1 cellular context compared by ENCODE assay signal in the genomic region with DNA sequence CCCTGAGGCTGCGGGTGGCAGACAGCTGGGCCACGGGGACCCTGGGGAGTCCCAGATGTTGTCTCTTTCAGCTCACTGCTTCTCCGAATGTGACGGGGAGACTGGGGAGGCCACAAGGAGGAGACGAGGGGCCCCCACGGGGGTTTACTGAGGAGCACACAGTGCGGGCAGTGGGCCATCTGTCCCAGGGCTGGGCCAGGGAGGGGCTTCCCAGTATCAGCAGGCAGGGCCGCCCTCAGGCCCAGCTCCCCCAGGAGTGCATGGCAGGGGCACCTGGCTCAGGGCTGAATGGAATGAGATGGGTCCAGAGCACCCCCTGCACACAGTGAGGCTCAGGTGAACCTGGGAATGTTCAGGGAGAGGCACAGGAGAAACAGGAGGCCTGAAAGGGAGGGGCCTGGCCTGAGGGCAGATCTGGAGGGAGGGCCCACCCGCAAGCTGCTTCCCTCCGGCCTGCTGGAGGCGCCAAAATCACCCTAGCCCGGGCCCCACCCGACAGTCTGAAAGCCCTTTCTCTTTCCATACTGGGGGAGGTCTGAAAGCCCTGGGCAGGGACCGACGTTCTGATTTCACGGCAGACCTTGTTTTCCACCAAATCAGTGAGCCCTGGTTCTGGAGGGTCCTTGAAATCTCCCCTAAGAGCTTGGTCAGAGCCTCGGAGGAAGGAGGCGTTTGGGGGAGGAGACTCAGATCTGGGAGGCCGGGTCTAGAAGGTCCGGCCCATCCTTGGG.
TF ChIP-seq lines count a peak whose summit lies in the region.

No MANE protein-coding gene starts in this region.

TF ChIP-seq in K562, 482 proteins besides CTCF, POLR2A, EP300 and RAD21 (continued from another document and continues in another):
- TF ChIP-seq, protein P1, sequence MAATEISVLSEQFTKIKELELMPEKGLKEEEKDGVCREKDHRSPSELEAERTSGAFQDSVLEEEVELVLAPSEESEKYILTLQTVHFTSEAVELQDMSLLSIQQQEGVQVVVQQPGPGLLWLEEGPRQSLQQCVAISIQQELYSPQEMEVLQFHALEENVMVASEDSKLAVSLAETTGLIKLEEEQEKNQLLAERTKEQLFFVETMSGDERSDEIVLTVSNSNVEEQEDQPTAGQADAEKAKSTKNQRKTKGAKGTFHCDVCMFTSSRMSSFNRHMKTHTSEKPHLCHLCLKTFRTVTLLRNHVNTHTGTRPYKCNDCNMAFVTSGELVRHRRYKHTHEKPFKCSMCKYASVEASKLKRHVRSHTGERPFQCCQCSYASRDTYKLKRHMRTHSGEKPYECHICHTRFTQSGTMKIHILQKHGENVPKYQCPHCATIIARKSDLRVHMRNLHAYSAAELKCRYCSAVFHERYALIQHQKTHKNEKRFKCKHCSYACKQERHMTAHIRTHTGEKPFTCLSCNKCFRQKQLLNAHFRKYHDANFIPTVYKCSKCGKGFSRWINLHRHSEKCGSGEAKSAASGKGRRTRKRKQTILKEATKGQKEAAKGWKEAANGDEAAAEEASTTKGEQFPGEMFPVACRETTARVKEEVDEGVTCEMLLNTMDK (IDR thresholded peaks at IDR 0.05; ENCODE audit: borderline replicate concordance, insufficient read depth, low read depth, low read length, poor library complexity, severe bottlenecking), result peak; percentile 85
- TF ChIP-seq GTF2A2 (tag; IDR thresholded peaks at IDR 0.05) (no peak), SLC30A9 (CRISPR knock-in tag; IDR thresholded peaks at IDR 0.05) (no peak), SMARCC2 (IDR thresholded peaks at IDR 0.05; ENCODE audit: low read depth) (no peak), U2AF2 (optimal IDR thresholded peaks at IDR 0.05; ENCODE audit: low read depth, low read length) (no peak), POU5F1 (IDR thresholded peaks at IDR 0.05; ENCODE audit: borderline replicate concordance, low read depth, low read length, partially characterized antibody) (no peak), TRIM24 (IDR thresholded peaks at IDR 0.05) (no peak), ZNF699 (CRISPR knock-in tag; IDR thresholded peaks at IDR 0.05; ENCODE audit: insufficient replicate concordance) (no peak), TEAD1 (CRISPR knock-in tag; IDR thresholded peaks at IDR 0.05) (no peak), ZNF644 (tag; IDR thresholded peaks at IDR 0.05; ENCODE audit: low read depth) (no peak), DMBX1 (CRISPR knock-in tag; IDR thresholded peaks at IDR 0.05; ENCODE audit: borderline replicate concordance) (no peak), RBM15 (IDR thresholded peaks at IDR 0.05; ENCODE audit: insufficient read depth, low read length) (no peak), SAFB (IDR thresholded peaks at IDR 0.05; ENCODE audit: borderline replicate concordance, low read depth, low read length) (no peak), U2AF1 (optimal IDR thresholded peaks at IDR 0.05; ENCODE audit: low read depth, low read length) (no peak), CEBPB (tag; IDR thresholded peaks at IDR 0.05) (no peak), NUFIP1 (IDR thresholded peaks at IDR 0.05; ENCODE audit: partially characterized antibody) (no peak), ZNF766 (CRISPR knock-in tag; conservative IDR thresholded peaks at IDR 0.05) (no peak), CBX5 (IDR thresholded peaks at IDR 0.05; ENCODE audit: borderline replicate concordance, low read depth) (no peak), KDM4B (IDR thresholded peaks at IDR 0.05; ENCODE audit: borderline replicate concordance in 2 of 2, low read depth in 1 of 2) (no peak), POLR3G (IDR thresholded peaks at IDR 0.05; ENCODE audit: extremely low read depth, insufficient read length, insufficient replicate concordance) (no peak), HIVEP1 (CRISPR knock-in tag; IDR thresholded peaks at IDR 0.05) (no peak), ZNF589 (CRISPR knock-in tag; IDR thresholded peaks at IDR 0.05; ENCODE audit: low read depth) (no peak), PHB (CRISPR knock-in tag; IDR thresholded peaks at IDR 0.05) (no peak), ZBTB8A (IDR thresholded peaks at IDR 0.05; ENCODE audit: partially characterized antibody) (no peak), ZFP30 (CRISPR knock-in tag; IDR thresholded peaks at IDR 0.05; ENCODE audit: borderline replicate concordance) (no peak), ZNF384 (IDR thresholded peaks at IDR 0.05; ENCODE audit: low read depth, low read length) (no peak), IRF2 (CRISPR knock-in tag; IDR thresholded peaks at IDR 0.05) (no peak), HDAC1 (IDR thresholded peaks at IDR 0.05) (no peak), NR2C1 (IDR thresholded peaks at IDR 0.05) (no peak), NR2C1 (tag; IDR thresholded peaks at IDR 0.05) (no peak), ZNF696 (CRISPR knock-in tag; conservative IDR thresholded peaks at IDR 0.05) (no peak), PHB2 (IDR thresholded peaks at IDR 0.05; ENCODE audit: low read depth) (no peak), MAZ (CRISPR knock-in tag; conservative IDR thresholded peaks at IDR 0.05 in 1 of 2, IDR thresholded peaks at IDR 0.05 in 1 of 2) (peak in 1 of 2 experiments; percentile 76; a peak in 2 of 4 replicates), ZFP36 (IDR thresholded peaks at IDR 0.05; ENCODE audit: low read depth, low read length, partially characterized antibody) (no peak), MED1 (CRISPR knock-in tag; IDR thresholded peaks at IDR 0.05; ENCODE audit: borderline replicate concordance) (no peak), ZNF3 (CRISPR knock-in tag; IDR thresholded peaks at IDR 0.05) (no peak), PTTG1 (tag; IDR thresholded peaks at IDR 0.05; ENCODE audit: low read depth) (no peak), ZNF79 (CRISPR knock-in tag; IDR thresholded peaks at IDR 0.05; ENCODE audit: low read depth) (no peak), GTF2E2 (tag; IDR thresholded peaks at IDR 0.05) (no peak), NCOA6 (IDR thresholded peaks at IDR 0.05) (no peak), SMARCA5 (IDR thresholded peaks at IDR 0.05) (no peak)
- TF ChIP-seq, protein P2, sequence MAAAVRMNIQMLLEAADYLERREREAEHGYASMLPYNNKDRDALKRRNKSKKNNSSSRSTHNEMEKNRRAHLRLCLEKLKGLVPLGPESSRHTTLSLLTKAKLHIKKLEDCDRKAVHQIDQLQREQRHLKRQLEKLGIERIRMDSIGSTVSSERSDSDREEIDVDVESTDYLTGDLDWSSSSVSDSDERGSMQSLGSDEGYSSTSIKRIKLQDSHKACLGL (CRISPR knock-in tag; IDR thresholded peaks at IDR 0.05; ENCODE audit: borderline replicate concordance, poor library complexity, severe bottlenecking), result no peak
- TF ChIP-seq, protein P3, sequence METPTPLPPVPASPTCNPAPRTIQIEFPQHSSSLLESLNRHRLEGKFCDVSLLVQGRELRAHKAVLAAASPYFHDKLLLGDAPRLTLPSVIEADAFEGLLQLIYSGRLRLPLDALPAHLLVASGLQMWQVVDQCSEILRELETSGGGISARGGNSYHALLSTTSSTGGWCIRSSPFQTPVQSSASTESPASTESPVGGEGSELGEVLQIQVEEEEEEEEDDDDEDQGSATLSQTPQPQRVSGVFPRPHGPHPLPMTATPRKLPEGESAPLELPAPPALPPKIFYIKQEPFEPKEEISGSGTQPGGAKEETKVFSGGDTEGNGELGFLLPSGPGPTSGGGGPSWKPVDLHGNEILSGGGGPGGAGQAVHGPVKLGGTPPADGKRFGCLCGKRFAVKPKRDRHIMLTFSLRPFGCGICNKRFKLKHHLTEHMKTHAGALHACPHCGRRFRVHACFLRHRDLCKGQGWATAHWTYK (CRISPR knock-in tag; IDR thresholded peaks at IDR 0.05), result no peak
- TF ChIP-seq, protein P4, sequence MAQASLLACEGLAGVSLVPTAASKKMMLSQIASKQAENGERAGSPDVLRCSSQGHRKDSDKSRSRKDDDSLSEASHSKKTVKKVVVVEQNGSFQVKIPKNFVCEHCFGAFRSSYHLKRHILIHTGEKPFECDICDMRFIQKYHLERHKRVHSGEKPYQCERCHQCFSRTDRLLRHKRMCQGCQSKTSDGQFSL (CRISPR knock-in tag; IDR thresholded peaks at IDR 0.05), result 0 out of 2 replicates have a peak, but pooled peaks have one; percentile 34
- TF ChIP-seq, protein P4 (tag; IDR thresholded peaks at IDR 0.05), result no peak
- TF ChIP-seq, protein P5, sequence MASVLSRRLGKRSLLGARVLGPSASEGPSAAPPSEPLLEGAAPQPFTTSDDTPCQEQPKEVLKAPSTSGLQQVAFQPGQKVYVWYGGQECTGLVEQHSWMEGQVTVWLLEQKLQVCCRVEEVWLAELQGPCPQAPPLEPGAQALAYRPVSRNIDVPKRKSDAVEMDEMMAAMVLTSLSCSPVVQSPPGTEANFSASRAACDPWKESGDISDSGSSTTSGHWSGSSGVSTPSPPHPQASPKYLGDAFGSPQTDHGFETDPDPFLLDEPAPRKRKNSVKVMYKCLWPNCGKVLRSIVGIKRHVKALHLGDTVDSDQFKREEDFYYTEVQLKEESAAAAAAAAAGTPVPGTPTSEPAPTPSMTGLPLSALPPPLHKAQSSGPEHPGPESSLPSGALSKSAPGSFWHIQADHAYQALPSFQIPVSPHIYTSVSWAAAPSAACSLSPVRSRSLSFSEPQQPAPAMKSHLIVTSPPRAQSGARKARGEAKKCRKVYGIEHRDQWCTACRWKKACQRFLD (CRISPR knock-in tag; IDR thresholded peaks at IDR 0.05), result no peak
- TF ChIP-seq, protein P6, sequence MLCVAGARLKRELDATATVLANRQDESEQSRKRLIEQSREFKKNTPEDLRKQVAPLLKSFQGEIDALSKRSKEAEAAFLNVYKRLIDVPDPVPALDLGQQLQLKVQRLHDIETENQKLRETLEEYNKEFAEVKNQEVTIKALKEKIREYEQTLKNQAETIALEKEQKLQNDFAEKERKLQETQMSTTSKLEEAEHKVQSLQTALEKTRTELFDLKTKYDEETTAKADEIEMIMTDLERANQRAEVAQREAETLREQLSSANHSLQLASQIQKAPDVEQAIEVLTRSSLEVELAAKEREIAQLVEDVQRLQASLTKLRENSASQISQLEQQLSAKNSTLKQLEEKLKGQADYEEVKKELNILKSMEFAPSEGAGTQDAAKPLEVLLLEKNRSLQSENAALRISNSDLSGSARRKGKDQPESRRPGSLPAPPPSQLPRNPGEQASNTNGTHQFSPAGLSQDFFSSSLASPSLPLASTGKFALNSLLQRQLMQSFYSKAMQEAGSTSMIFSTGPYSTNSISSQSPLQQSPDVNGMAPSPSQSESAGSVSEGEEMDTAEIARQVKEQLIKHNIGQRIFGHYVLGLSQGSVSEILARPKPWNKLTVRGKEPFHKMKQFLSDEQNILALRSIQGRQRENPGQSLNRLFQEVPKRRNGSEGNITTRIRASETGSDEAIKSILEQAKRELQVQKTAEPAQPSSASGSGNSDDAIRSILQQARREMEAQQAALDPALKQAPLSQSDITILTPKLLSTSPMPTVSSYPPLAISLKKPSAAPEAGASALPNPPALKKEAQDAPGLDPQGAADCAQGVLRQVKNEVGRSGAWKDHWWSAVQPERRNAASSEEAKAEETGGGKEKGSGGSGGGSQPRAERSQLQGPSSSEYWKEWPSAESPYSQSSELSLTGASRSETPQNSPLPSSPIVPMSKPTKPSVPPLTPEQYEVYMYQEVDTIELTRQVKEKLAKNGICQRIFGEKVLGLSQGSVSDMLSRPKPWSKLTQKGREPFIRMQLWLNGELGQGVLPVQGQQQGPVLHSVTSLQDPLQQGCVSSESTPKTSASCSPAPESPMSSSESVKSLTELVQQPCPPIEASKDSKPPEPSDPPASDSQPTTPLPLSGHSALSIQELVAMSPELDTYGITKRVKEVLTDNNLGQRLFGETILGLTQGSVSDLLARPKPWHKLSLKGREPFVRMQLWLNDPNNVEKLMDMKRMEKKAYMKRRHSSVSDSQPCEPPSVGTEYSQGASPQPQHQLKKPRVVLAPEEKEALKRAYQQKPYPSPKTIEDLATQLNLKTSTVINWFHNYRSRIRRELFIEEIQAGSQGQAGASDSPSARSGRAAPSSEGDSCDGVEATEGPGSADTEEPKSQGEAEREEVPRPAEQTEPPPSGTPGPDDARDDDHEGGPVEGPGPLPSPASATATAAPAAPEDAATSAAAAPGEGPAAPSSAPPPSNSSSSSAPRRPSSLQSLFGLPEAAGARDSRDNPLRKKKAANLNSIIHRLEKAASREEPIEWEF (CRISPR knock-in tag; IDR thresholded peaks at IDR 0.05), result no peak
- TF ChIP-seq, protein P7, sequence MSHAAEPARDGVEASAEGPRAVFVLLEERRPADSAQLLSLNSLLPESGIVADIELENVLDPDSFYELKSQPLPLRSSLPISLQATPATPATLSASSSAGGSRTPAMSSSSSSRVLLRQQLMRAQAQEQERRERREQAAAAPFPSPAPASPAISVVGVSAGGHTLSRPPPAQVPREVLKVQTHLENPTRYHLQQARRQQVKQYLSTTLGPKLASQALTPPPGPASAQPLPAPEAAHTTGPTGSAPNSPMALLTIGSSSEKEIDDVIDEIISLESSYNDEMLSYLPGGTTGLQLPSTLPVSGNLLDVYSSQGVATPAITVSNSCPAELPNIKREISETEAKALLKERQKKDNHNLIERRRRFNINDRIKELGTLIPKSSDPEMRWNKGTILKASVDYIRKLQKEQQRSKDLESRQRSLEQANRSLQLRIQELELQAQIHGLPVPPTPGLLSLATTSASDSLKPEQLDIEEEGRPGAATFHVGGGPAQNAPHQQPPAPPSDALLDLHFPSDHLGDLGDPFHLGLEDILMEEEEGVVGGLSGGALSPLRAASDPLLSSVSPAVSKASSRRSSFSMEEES (CRISPR knock-in tag; IDR thresholded peaks at IDR 0.05), result no peak
- TF ChIP-seq, protein P8, sequence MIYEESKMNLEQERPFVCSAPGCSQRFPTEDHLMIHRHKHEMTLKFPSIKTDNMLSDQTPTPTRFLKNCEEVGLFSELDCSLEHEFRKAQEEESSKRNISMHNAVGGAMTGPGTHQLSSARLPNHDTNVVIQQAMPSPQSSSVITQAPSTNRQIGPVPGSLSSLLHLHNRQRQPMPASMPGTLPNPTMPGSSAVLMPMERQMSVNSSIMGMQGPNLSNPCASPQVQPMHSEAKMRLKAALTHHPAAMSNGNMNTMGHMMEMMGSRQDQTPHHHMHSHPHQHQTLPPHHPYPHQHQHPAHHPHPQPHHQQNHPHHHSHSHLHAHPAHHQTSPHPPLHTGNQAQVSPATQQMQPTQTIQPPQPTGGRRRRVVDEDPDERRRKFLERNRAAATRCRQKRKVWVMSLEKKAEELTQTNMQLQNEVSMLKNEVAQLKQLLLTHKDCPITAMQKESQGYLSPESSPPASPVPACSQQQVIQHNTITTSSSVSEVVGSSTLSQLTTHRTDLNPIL (CRISPR knock-in tag; IDR thresholded peaks at IDR 0.05), result no peak
- TF ChIP-seq, protein P9, sequence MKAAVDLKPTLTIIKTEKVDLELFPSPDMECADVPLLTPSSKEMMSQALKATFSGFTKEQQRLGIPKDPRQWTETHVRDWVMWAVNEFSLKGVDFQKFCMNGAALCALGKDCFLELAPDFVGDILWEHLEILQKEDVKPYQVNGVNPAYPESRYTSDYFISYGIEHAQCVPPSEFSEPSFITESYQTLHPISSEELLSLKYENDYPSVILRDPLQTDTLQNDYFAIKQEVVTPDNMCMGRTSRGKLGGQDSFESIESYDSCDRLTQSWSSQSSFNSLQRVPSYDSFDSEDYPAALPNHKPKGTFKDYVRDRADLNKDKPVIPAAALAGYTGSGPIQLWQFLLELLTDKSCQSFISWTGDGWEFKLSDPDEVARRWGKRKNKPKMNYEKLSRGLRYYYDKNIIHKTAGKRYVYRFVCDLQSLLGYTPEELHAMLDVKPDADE (conservative IDR thresholded peaks at IDR 0.05; ENCODE audit: control insufficient read depth, low read depth, low read length), result no peak
